13 cellular contexts compared by ENCODE assay signal in genomic region chr4:169068423-169068822, GRCh38. TPM values are rescaled to one million over a fixed set of nuclear protein-coding genes. Genes with fewer than 3 reads are reported as not detected.
DNase-seq lines count a peak whose midpoint lies in the region; ATAC-seq and TF ChIP-seq lines count a peak whose summit lies in the region.
"Had no signal": no experiment of that assay in that cellular context is flagged by ENCODE, and none has a peak within 500 bp of the region (broad histone marks: within the 10 kb centered on the region; RNA-seq: fewer than 3 reads in every experiment).

No MANE protein-coding gene starts in this region.

- H3K18ac ChIP-seq in mesendoderm (ENCODE audit: low read length): no peak overlapping the region

- H3K27ac ChIP-seq in mesendoderm (ENCODE audit: low read depth, low read length): no peak overlapping the region

- H3K27me3 Mint-ChIP-seq in CD14-positive monocyte (ENCODE audit: low read depth in 3 of 3): peaks cover 0 to 5% (median 2%) of the 10 kb centered on the region in 3 donors

- H3K27me3 ChIP-seq in mesendoderm (ENCODE audit: insufficient read depth, low read length, poor library complexity): no peaks in the 10 kb centered on the region

- H3K9ac ChIP-seq in mesendoderm (ENCODE audit: low read length): no peak overlapping the region

- peak overlapping the region; percentile 45 for H3K56ac ChIP-seq in mesendoderm (ENCODE audit: low read length)

- DNase-seq in CD14-positive monocyte (ENCODE audit: low spot score) (no peak), KBM-7 (peak; percentile 23), mesendoderm (no peak)
- DNase-seq in activated CD4-positive, alpha-beta T cell treated with anti-CD3 and anti-CD28 coated beads for 1 hour: no peak
- DNase-seq in stimulated activated CD4-positive, alpha-beta T cell treated with anti-CD3 and anti-CD28 coated beads, Interleukin-1b, Interleukin-23, amount 100 ng/mL, for 48 hours: no peak
- DNase-seq: activated effector memory CD4-positive, alpha-beta T cell treated with anti-CD3 and anti-CD28 coated beads, Interleukin-2, amount 50 U/mL, for 16 hours; central memory CD4-positive, alpha-beta T cell; NCI-H446 treated with DMSO at 0.1 percent for 48 hours; Right ventricle myocardium superior; stimulated activated CD4-positive, alpha-beta T cell treated with anti-CD3 and anti-CD28 coated beads, Interleukin-15, amount 100 ng/mL, for 24 hours had no signal

- H3K4ac ChIP-seq in mesendoderm (ENCODE audit: low read depth, low read length): no peak overlapping the region

- peaks cover 0 to 4% (median 0%) of the 10 kb centered on the region in 7 donors for H3K9me3 Mint-ChIP-seq in CD14-positive monocyte

- H2BK5ac ChIP-seq in mesendoderm (ENCODE audit: low read length): peak overlapping the region; percentile 65

- H3K79me2 ChIP-seq in mesendoderm (ENCODE audit: control insufficient read depth, insufficient read depth, low read length): no peaks in the 10 kb centered on the region

- peak; percentile 46 for ATAC-seq in GM21576 (IDR thresholded peaks at IDR 0.05; ENCODE audit: unreplicated experiment)
- no peak for ATAC-seq in GM18867 (IDR thresholded peaks at IDR 0.05; ENCODE audit: unreplicated experiment)
- ATAC-seq in GM21447 (IDR thresholded peaks at IDR 0.05; ENCODE audit: unreplicated experiment): no peak

- no peak overlapping the region for H2BK15ac ChIP-seq in mesendoderm (replicated peaks; ENCODE audit: low read depth)

- peaks cover 11% of the 10 kb centered on the region for H3K4me1 Mint-ChIP-seq in CD14-positive monocyte

- H3K36me3 ChIP-seq in mesendoderm (ENCODE audit: control insufficient read depth, insufficient read depth, low read length): no peaks in the 10 kb centered on the region

- no peak overlapping the region for H4K5ac ChIP-seq in mesendoderm (ENCODE audit: low read length)

- no peak overlapping the region for H3K4me3 ChIP-seq in mesendoderm (ENCODE audit: low read length)

- H3K4me2 ChIP-seq in mesendoderm (ENCODE audit: low read length): no peak overlapping the region

- H3K27ac Mint-ChIP-seq in CD14-positive monocyte: no peak overlapping the region

- TF ChIP-seq CTCF in CD14-positive monocyte (IDR thresholded peaks at IDR 0.05): peak; percentile 38

- peak overlapping the region; percentile 59 for H2AK5ac ChIP-seq in mesendoderm (ENCODE audit: low read length)

- H3K36me3 Mint-ChIP-seq in CD14-positive monocyte: no peaks in the 10 kb centered on the region

- in situ Hi-C loops in KBM-7 (cut with MboI; ENCODE audit: low pct_unique_long_range_greater_than_20kb, low sequenced_read_pairs): no loop called here

- no peak overlapping the region for H4K8ac ChIP-seq in mesendoderm (ENCODE audit: low read depth, low read length)

- intact Hi-C loops in CD14-positive monocyte (cut with micrococcal nuclease): no loop called here

- H3K79me1 ChIP-seq in mesendoderm (ENCODE audit: low read length): no peaks in the 10 kb centered on the region

- no peak overlapping the region for H2BK120ac ChIP-seq in mesendoderm (ENCODE audit: low read depth, low read length)

- no peak overlapping the region for H3K4me3 Mint-ChIP-seq in CD14-positive monocyte

- no peak overlapping the region for H3K23ac ChIP-seq in mesendoderm (ENCODE audit: low read length)

- WGBS in mesendoderm (ENCODE audit: extremely low coverage, insufficient coverage, low lambda C conversion rate): no CpG with 5 or more reads among the region's 8 CpGs

- peaks cover 8% of the 10 kb centered on the region for H3K4me1 ChIP-seq in mesendoderm (ENCODE audit: control insufficient read depth, low read depth, low read length)

RNA-seq across cellular contexts. Expression of gene CBR4, which starts 58.4 kb away (rescaled TPM):
- polyA plus RNA-seq in CD14-positive monocyte: 1 to 10 TPM; 2.8 to 4.1 TPM
- 12.1 TPM for polyA plus RNA-seq in mesendoderm (2013, experiment 1 of 2)
- 12.3 TPM for polyA plus RNA-seq in mesendoderm (2013, experiment 2 of 2)
